In the genomic region with DNA sequence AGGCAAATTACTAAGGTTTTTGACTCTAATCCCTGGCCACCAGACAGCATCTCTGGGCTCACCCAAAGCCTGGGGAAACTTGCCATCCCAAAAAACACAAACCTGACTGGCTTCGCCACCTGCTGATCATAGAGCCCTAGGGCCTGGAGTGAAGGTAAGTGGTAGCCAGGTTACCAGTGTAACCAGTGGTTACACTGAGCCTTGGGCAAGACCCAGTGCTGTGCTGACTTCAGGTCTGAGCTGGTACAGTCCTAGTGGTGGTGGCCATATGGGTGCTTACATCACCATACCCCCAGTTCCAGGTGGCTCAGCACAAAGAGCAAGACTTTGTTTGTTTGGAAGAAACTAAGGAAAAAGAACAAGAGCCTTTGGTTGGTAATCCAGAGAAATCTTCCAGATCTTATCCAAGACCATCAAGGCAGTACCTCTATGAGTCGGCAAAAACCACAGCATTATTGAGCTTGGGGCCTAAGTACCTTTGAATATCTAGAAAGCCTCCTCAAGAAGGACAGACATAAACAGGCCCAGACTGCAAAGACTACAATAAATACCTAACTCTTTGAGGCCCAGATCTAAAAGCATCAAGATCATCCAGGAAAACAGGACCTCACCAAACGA, we compare ENCODE assay signal across 19 cellular contexts. TPM values are rescaled to one million over a fixed set of nuclear protein-coding genes. Genes with fewer than 3 reads are reported as not detected.
DNase-seq lines count a peak whose midpoint lies in the region; ATAC-seq and TF ChIP-seq lines count a peak whose summit lies in the region.
"Had no signal": no experiment of that assay in that cellular context is flagged by ENCODE, and none has a peak within 500 bp of the region (broad histone marks: within the 10 kb centered on the region; RNA-seq: fewer than 3 reads in every experiment).

No MANE protein-coding gene starts in this region.

- no peaks in the 10 kb centered on the region for H3K27me3 Mint-ChIP-seq in natural killer cell (ENCODE audit: low read depth in 2 of 2)
- H3K27me3 Mint-ChIP-seq in natural killer cell treated with Interleukin-12 subunit alpha and Interleukin-12 subunit beta and Interleukin-15 and Interleukin-18, amount 100 ng/mL, for 72 hours = no peaks in the 10 kb centered on the region
- H3K27me3 Mint-ChIP-seq in stimulated activated naive B cell treated with anti-CD40 and anti-IgM and Interleukin-4, amounts not matched to agents 10 μg/mL and 1 μg/mL and 100 μg/mL, for 72 hours = no peaks in the 10 kb centered on the region
- H3K27me3 Mint-ChIP-seq: CD4-positive, CD25-positive, alpha-beta regulatory T cell had no signal

- H3K27ac ChIP-seq in foreskin keratinocyte = no peak overlapping the region

- peaks cover 30 to 58% of the 10 kb centered on the region in 2 donors for H3K4me1 Mint-ChIP-seq in natural killer cell
- H3K4me1 Mint-ChIP-seq in natural killer cell treated with Interleukin-12 subunit alpha and Interleukin-12 subunit beta and Interleukin-15 and Interleukin-18, amount 100 ng/mL, for 72 hours (ENCODE audit: low read depth in 2 of 2) = peaks cover 26 to 30% of the 10 kb centered on the region in 2 donors
- H3K4me1 Mint-ChIP-seq in stimulated activated naive B cell treated with anti-CD40 and anti-IgM and Interleukin-4, amounts not matched to agents 10 μg/mL and 1 μg/mL and 100 μg/mL, for 72 hours = peaks cover 15 to 28% of the 10 kb centered on the region in 2 donors

- intact Hi-C loops in natural killer cell (cut with micrococcal nuclease) = no loop called here

- no peak for TF ChIP-seq CTCF in natural killer cell (IDR thresholded peaks at IDR 0.05)
- TF ChIP-seq CTCF in foreskin keratinocyte (conservative IDR thresholded peaks at IDR 0.05) = no peak

- H3K27me3 ChIP-seq in foreskin keratinocyte = no peaks in the 10 kb centered on the region

- no peak for ATAC-seq in natural killer cell
- ATAC-seq in natural killer cell treated with Interleukin-12 subunit alpha and Interleukin-12 subunit beta and Interleukin-15 and Interleukin-18, amount 100 ng/mL, for 72 hours = no peak
- ATAC-seq in foreskin keratinocyte = peak; percentile 35
- no peak for ATAC-seq in GM21367 (IDR thresholded peaks at IDR 0.05; ENCODE audit: unreplicated experiment)
- no peak for ATAC-seq in stimulated activated naive B cell treated with anti-CD40 and anti-IgM and Interleukin-4, amounts not matched to agents 10 μg/mL and 1 μg/mL and 100 μg/mL, for 72 hours (replicated peaks)
- ATAC-seq in HG02981 (IDR thresholded peaks at IDR 0.05; ENCODE audit: unreplicated experiment) = no peak
- ATAC-seq: Panc1 had no signal

- no peaks in the 10 kb centered on the region for H3K9me3 Mint-ChIP-seq in natural killer cell
- H3K9me3 Mint-ChIP-seq in natural killer cell treated with Interleukin-12 subunit alpha and Interleukin-12 subunit beta and Interleukin-15 and Interleukin-18, amount 100 ng/mL, for 72 hours = no peaks in the 10 kb centered on the region
- no peaks in the 10 kb centered on the region for H3K9me3 Mint-ChIP-seq in stimulated activated naive B cell treated with anti-CD40 and anti-IgM and Interleukin-4, amounts not matched to agents 10 μg/mL and 1 μg/mL and 100 μg/mL, for 72 hours

- H3K4me1 ChIP-seq in foreskin keratinocyte = peaks cover 7% of the 10 kb centered on the region

- DNase-seq in natural killer cell (no peak), M059J (ENCODE audit: low read depth) (peak; percentile 55), foreskin keratinocyte (peak in 1 of 2 donors; percentile 30)
- DNase-seq in natural killer cell treated with Interleukin-12 subunit alpha and Interleukin-12 subunit beta and Interleukin-15 and Interleukin-18, amount 100 ng/mL, for 72 hours (ENCODE audit: low spot score) = no peak
- DNase-seq in activated effector memory CD4-positive, alpha-beta T cell treated with anti-CD3 and anti-CD28 coated beads, Interleukin-2, amount 50 U/mL, for 16 hours = no peak
- DNase-seq in stimulated activated naive B cell treated with anti-CD40 and anti-IgM and Interleukin-4, amounts not matched to agents 10 μg/mL and 1 μg/mL and 100 μg/mL, for 72 hours = no peak
- DNase-seq: ACHN; CD4-positive, CD25-positive, alpha-beta regulatory T cell; HCEC 1CT; KBM-7; NCI-H1048; NCI-H146; NCI-H226; NCI-H748 treated with DMSO at 0.1 percent for 48 hours; Right ventricle myocardium superior; SK-N-SH had no signal

- H3K36me3 Mint-ChIP-seq in natural killer cell = peaks cover 16% of the 10 kb centered on the region
- H3K36me3 Mint-ChIP-seq in natural killer cell treated with Interleukin-12 subunit alpha and Interleukin-12 subunit beta and Interleukin-15 and Interleukin-18, amount 100 ng/mL, for 72 hours = peaks cover 13% of the 10 kb centered on the region
- H3K36me3 Mint-ChIP-seq in stimulated activated naive B cell treated with anti-CD40 and anti-IgM and Interleukin-4, amounts not matched to agents 10 μg/mL and 1 μg/mL and 100 μg/mL, for 72 hours = peaks cover 22 to 81% of the 10 kb centered on the region in 2 donors

- H3K27ac Mint-ChIP-seq in natural killer cell = peak overlapping the region; percentile 14 to 80
- peak overlapping the region in 1 of 2 donors; percentile 26 for H3K27ac Mint-ChIP-seq in natural killer cell treated with Interleukin-12 subunit alpha and Interleukin-12 subunit beta and Interleukin-15 and Interleukin-18, amount 100 ng/mL, for 72 hours
- H3K27ac Mint-ChIP-seq in stimulated activated naive B cell treated with anti-CD40 and anti-IgM and Interleukin-4, amounts not matched to agents 10 μg/mL and 1 μg/mL and 100 μg/mL, for 72 hours = no peak overlapping the region

- no peak overlapping the region for H3K4me3 Mint-ChIP-seq in natural killer cell
- H3K4me3 Mint-ChIP-seq in natural killer cell treated with Interleukin-12 subunit alpha and Interleukin-12 subunit beta and Interleukin-15 and Interleukin-18, amount 100 ng/mL, for 72 hours = no peak overlapping the region
- no peak overlapping the region for H3K4me3 Mint-ChIP-seq in stimulated activated naive B cell treated with anti-CD40 and anti-IgM and Interleukin-4, amounts not matched to agents 10 μg/mL and 1 μg/mL and 100 μg/mL, for 72 hours
- H3K4me3 Mint-ChIP-seq: CD4-positive, CD25-positive, alpha-beta regulatory T cell had no signal

RNA-seq across cellular contexts. Expression of a gene that starts 13.7 kb away (rescaled TPM):
- 10 to 100 TPM; 55.3 to 79.1 (median 66.1) TPM for total RNA-seq in natural killer cell
- 10 to 100 TPM; 34.1 to 48.2 TPM for total RNA-seq in natural killer cell treated with Interleukin-12 subunit alpha and Interleukin-12 subunit beta and Interleukin-15 and Interleukin-18, amount 100 ng/mL, for 72 hours
- total RNA-seq in M059J (2014; rRNA removed; shearing (Covaris generic)) = 28.0 and 46.8 TPM in 2 replicates
- 20.5 and 20.6 TPM in 2 replicates for total RNA-seq in foreskin keratinocyte
- 7.0 and 7.6 TPM in 2 replicates for polyA plus RNA-seq in foreskin keratinocyte
